Comparison of ENCODE assay signal across 27 cellular contexts in genomic region chr19:16057062-16057461, GRCh38.
"Had no signal": no experiment of that assay in that cellular context is flagged by ENCODE, and none has a peak within 500 bp of the region (broad histone marks: within the 10 kb centered on the region; RNA-seq: fewer than 3 reads in every experiment).

No MANE protein-coding gene starts in this region.

- H3K9me3 ChIP-seq: testis, thyroid gland, upper lobe of right lung, uterus, vagina had no signal

- ATAC-seq: stimulated activated effector memory CD8-positive, alpha-beta T cell treated with anti-CD3 and anti-CD28 coated beads, Interleukin-12 subunit alpha, Interleukin-12 subunit beta, amount 100 ng/mL, for 72 hours; stimulated activated memory B cell treated with anti-CD40 and anti-IgM and Interleukin-4, amounts not matched to agents 10 μg/mL and 1 μg/mL and 100 μg/mL, for 72 hours; stimulated activated naive B cell treated with anti-CD40 and anti-IgM and Interleukin-4, amounts not matched to agents 10 μg/mL and 1 μg/mL and 100 μg/mL, for 72 hours; stimulated activated naive CD8-positive, alpha-beta T cell treated with anti-CD3 and anti-CD28 coated beads, Interleukin-15, amount 100 ng/mL, for 72 hours; stimulated activated naive CD8-positive, alpha-beta T cell treated with anti-CD3 and anti-CD28 coated beads, Interleukin-15, Interleukin-2, amounts not matched to agents 100 U/mL and 50 U/mL, for 24 hours; upper lobe of right lung had no signal

- H3K36me3 ChIP-seq: stomach, suprapubic skin, thoracic aorta, thyroid gland, tibial artery, tibial nerve, transverse colon, upper lobe of left lung, upper lobe of right lung, uterus, vagina had no signal

- H3K4me1 ChIP-seq: stomach, suprapubic skin, testis, thyroid gland, tibial artery, tibial nerve, transverse colon, upper lobe of left lung, upper lobe of right lung, uterus, vagina had no signal

- DNase-seq: stimulated activated CD4-positive, alpha-beta T cell treated with anti-CD3 and anti-CD28 coated beads, Interleukin-2, amount 100 ng/mL, for 48 hours; stimulated activated CD4-positive, alpha-beta T cell treated with anti-CD3 and anti-CD28 coated beads, Interleukin-4, amount 100 ng/mL, for 1 hour; stimulated activated CD4-positive, alpha-beta T cell treated with anti-CD3 and anti-CD28 coated beads, Interleukin-4, amount 100 ng/mL, for 24 hours; stimulated activated CD4-positive, alpha-beta T cell treated with anti-CD3 and anti-CD28 coated beads, Interleukin-4, amount 100 ng/mL, for 4 hours; stimulated activated CD8-positive, alpha-beta memory T cell treated with anti-CD3 and anti-CD28 coated beads, Interleukin-4, amount 100 ng/mL, for 48 hours; stimulated activated naive B cell treated with anti-CD40 and anti-IgM and Interleukin-4, amounts not matched to agents 10 μg/mL and 1 μg/mL and 100 μg/mL, for 72 hours; stimulated activated naive CD4-positive, alpha-beta T cell; stimulated activated naive CD4-positive, alpha-beta T cell treated with Interleukin-2 at 50 U/mL for 16 hours; stimulated activated naive CD8-positive, alpha-beta T cell treated with anti-CD3 and anti-CD28 coated beads, Interleukin-15, amount 100 ng/mL, for 72 hours; stimulated activated naive CD8-positive, alpha-beta T cell treated with anti-CD3 and anti-CD28 coated beads, Interleukin-15, Interleukin-2, amounts not matched to agents 100 U/mL and 50 U/mL, for 24 hours; stomach; substantia nigra; testis; thyroid gland; tibial artery; transverse colon; trophoblast cell; upper lobe of left lung; upper lobe of right lung; uterus had no signal

- FAIRE-seq: urothelium cell line had no signal

- H3K27ac ChIP-seq: stomach, suprapubic skin, testis, thoracic aorta, thyroid gland, tibial artery, tibial nerve, transverse colon, upper lobe of left lung, upper lobe of right lung, uterus, vagina had no signal

- H3K27me3 ChIP-seq: stomach, suprapubic skin, testis, thyroid gland, tibial artery, tibial nerve, transverse colon, upper lobe of left lung, upper lobe of right lung, uterus, vagina had no signal

- H3K4me3 ChIP-seq: stomach, suprapubic skin, testis, thoracic aorta, thyroid gland, tibial artery, tibial nerve, transverse colon, upper lobe of left lung, upper lobe of right lung, uterus, vagina had no signal
